Comparison of ENCODE assay signal across 23 cellular contexts in the genomic region with DNA sequence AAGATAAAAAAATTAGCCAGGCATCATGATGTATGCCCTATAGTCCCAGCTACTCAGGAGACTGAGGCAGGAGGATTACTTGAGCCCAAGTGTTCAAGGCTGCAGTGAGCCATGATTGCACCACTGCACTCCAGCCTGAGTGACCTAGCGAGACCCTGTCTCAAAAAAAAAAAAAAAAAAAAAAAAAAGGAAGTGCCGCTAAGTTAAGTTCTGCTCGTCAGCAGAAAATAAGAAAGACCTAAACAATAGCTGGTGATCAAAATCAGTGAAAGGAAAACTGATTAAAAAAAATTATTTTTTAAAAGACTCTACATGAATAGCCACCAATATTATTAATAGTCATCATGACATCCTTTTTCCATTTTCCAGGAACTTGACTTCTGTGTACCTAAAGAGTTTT.
"Had no signal": no experiment of that assay in that cellular context is flagged by ENCODE, and none has a peak within 500 bp of the region (broad histone marks: within the 10 kb centered on the region; RNA-seq: fewer than 3 reads in every experiment).

No MANE protein-coding gene starts in this region.

- H3K4me3 ChIP-seq: coronary artery, esophagus muscularis mucosa, gastroesophageal sphincter, heart left ventricle, hepatocyte, lower lobe of right lung, prostate gland, sigmoid colon, stomach, thyroid gland had no signal

- H3K27ac ChIP-seq: coronary artery, esophagus muscularis mucosa, foreskin keratinocyte, gastroesophageal sphincter, hepatocyte, lower lobe of right lung, prostate gland, sigmoid colon, stomach, thyroid gland had no signal

- DNase-seq: dermis blood vessel endothelial cell; effector memory CD4-positive, alpha-beta T cell; foreskin keratinocyte; heart left ventricle; kidney; left ventricle myocardium superior; lower lobe of right lung; naive thymus-derived CD8-positive, alpha-beta T cell; nephron progenitor cell; nucleus accumbens; right cardiac atrium; sigmoid colon; stimulated activated CD4-positive, alpha-beta T cell treated with anti-CD3 and anti-CD28 coated beads, Interleukin-2, amount 100 ng/mL, for 24 hours; stimulated activated CD4-positive, alpha-beta T cell treated with anti-CD3 and anti-CD28 coated beads, Interleukin-4, amount 100 ng/mL, for 24 hours; stimulated activated naive CD4-positive, alpha-beta T cell treated with Interleukin-2 at 50 U/mL for 16 hours; stomach; thyroid gland had no signal

- H3K27me3 ChIP-seq: esophagus muscularis mucosa, foreskin keratinocyte, gastroesophageal sphincter, heart left ventricle, hepatocyte, sigmoid colon, stomach, thyroid gland had no signal

- H3K36me3 ChIP-seq: lower lobe of right lung, prostate gland, sigmoid colon, thyroid gland had no signal

- H3K9me3 ChIP-seq: esophagus muscularis mucosa, gastroesophageal sphincter, heart left ventricle, lower lobe of right lung, prostate gland, sigmoid colon, stomach, thyroid gland had no signal

- ATAC-seq: foreskin keratinocyte; gastroesophageal sphincter; heart left ventricle; left ventricle myocardium superior; lower lobe of right lung; naive thymus-derived CD8-positive, alpha-beta T cell; right cardiac atrium; stimulated activated effector memory CD8-positive, alpha-beta T cell treated with anti-CD3 and anti-CD28 coated beads, Interleukin-12 subunit alpha, Interleukin-12 subunit beta, amount 100 ng/mL, for 72 hours had no signal

- H3K4me1 ChIP-seq: foreskin keratinocyte, lower lobe of right lung, prostate gland, sigmoid colon, thyroid gland had no signal
